ENCODE assay signal across 12 cellular contexts in the genomic region with DNA sequence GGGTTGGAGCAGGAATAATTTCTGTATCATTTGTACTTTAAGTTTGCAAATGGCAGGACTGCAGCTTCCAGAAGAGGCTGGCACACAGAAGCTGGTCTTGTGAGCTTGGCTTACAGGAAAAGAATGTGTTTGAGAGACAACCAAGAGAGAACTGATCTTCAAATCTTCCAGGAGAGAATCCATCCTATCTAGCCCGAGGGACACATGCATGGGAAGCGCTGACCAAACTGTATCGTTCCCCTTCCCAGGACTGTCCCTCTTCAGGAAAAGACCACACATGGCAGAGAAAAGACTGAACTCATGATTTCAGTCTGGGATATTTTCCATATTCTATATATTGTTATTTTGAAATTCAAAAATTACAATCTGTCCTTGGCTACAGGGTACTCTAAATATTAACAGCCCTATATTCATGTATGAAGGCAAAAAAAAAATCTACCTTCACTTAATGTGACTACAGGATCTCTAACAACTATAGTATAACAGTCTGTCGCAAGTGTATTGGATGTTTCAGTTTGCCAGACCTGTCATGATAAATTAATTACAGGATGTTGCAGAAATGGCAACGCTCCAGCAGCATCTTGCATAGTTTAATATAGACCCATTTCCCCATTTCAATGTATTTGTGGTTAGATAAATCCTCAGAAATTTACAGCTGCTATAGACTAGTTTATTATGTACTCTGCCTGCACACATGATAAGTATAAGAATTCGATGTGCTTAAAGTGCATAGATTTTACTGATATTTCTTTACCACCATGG.
DNase-seq lines count a peak whose midpoint lies in the region; ATAC-seq and TF ChIP-seq lines count a peak whose summit lies in the region.
"Had no signal": no experiment of that assay in that cellular context is flagged by ENCODE, and none has a peak within 500 bp of the region (broad histone marks: within the 10 kb centered on the region; RNA-seq: fewer than 3 reads in every experiment).

No MANE protein-coding gene starts in this region.

- H3K9me3 Mint-ChIP-seq in activated CD4-positive, alpha-beta T cell treated with anti-CD3 and anti-CD28 coated beads, Interleukin-2, amount 10 ng/mL, durations not matched to agents 7 days and 5 days: no peaks in the 10 kb centered on the region
- H3K9me3 Mint-ChIP-seq: naive thymus-derived CD8-positive, alpha-beta T cell had no signal

- H3K36me3 Mint-ChIP-seq in activated CD4-positive, alpha-beta T cell treated with anti-CD3 and anti-CD28 coated beads, Interleukin-2, amount 10 ng/mL, durations not matched to agents 7 days and 5 days (ENCODE audit: low read depth): no peaks in the 10 kb centered on the region

- H3K79me2 ChIP-seq in Loucy (ENCODE audit: insufficient read depth, low read length): no peaks in the 10 kb centered on the region

- POLR2A ChIA-PET in activated CD4-positive, alpha-beta T cell treated with anti-CD3 and anti-CD28 coated beads, Interleukin-2, amount 10 ng/mL, durations not matched to agents 7 days and 5 days (lab: Charles Lee): no interaction called here

- CTCF ChIA-PET in activated CD4-positive, alpha-beta T cell treated with anti-CD3 and anti-CD28 coated beads, Interleukin-2, amount 10 ng/mL, durations not matched to agents 7 days and 5 days (lab: Charles Lee): no interaction called here

- H2AFZ ChIP-seq in Loucy (ENCODE audit: low read length): no peak overlapping the region

- peak overlapping the region; percentile 84 for H3K9ac ChIP-seq in Loucy (ENCODE audit: low read depth, low read length, poor library complexity, severe bottlenecking)

- no peak for TF ChIP-seq CTCF in Loucy (conservative IDR thresholded peaks at IDR 0.05; ENCODE audit: low read length)

- H3K36me3 ChIP-seq in Loucy (ENCODE audit: insufficient read depth, low read length): no peaks in the 10 kb centered on the region

- peaks cover 59% of the 10 kb centered on the region for H3K4me1 ChIP-seq in Loucy (ENCODE audit: insufficient read depth, low read length, poor library complexity, severe bottlenecking)

- no peaks in the 10 kb centered on the region for H3K27me3 ChIP-seq in Loucy (ENCODE audit: insufficient read depth, low read length, poor library complexity, severe bottlenecking)

- H3K27ac Mint-ChIP-seq in activated CD4-positive, alpha-beta T cell treated with anti-CD3 and anti-CD28 coated beads, Interleukin-2, amount 10 ng/mL, durations not matched to agents 7 days and 5 days: no peak overlapping the region
- H3K27ac Mint-ChIP-seq: activated naive CD8-positive, alpha-beta T cell; naive thymus-derived CD8-positive, alpha-beta T cell had no signal

- H3K4me1 Mint-ChIP-seq in activated CD4-positive, alpha-beta T cell treated with anti-CD3 and anti-CD28 coated beads, Interleukin-2, amount 10 ng/mL, durations not matched to agents 7 days and 5 days: no peaks in the 10 kb centered on the region

- peak overlapping the region; percentile 80 for H3K4me2 ChIP-seq in Loucy (ENCODE audit: low read depth, low read length, poor library complexity, severe bottlenecking)

- H4K20me1 ChIP-seq in Loucy (ENCODE audit: insufficient read depth, low read length, poor library complexity, severe bottlenecking): no peaks in the 10 kb centered on the region

- no peaks in the 10 kb centered on the region for H3K9me3 ChIP-seq in Loucy (ENCODE audit: insufficient read depth, low read depth, low read length)

- H3F3A ChIP-seq in Loucy (ENCODE audit: low read depth): peaks cover 25% of the 10 kb centered on the region

- DNase-seq in EL (peak; percentile 58), left kidney (ENCODE audit: low read depth, low spot score) (peak; percentile 24), cortex of kidney (lab: John Stamatoyannopoulos, UW) (no peak), ureter (ENCODE audit: low spot score) (no peak), GOT3 (lab: John Stamatoyannopoulos, UW) (no peak)
- DNase-seq in activated CD4-positive, alpha-beta T cell treated with anti-CD3 and anti-CD28 coated beads, Interleukin-2, amount 10 ng/mL, durations not matched to agents 7 days and 5 days: no peak
- DNase-seq: naive thymus-derived CD8-positive, alpha-beta T cell; NCI-H146; stimulated activated CD4-positive, alpha-beta T cell treated with anti-CD3 and anti-CD28 coated beads, Interleukin-12 subunit alpha, Interleukin-12 subunit beta, amount 100 ng/mL, for 4 hours had no signal

- ATAC-seq in SK-N-SH treated with all-trans-retinoic acid at 6 μM for 48 hours: peak; percentile 82
- ATAC-seq: naive thymus-derived CD8-positive, alpha-beta T cell had no signal

- H3K27me3 Mint-ChIP-seq in activated CD4-positive, alpha-beta T cell treated with anti-CD3 and anti-CD28 coated beads, Interleukin-2, amount 10 ng/mL, durations not matched to agents 7 days and 5 days: peaks cover 9% of the 10 kb centered on the region
- H3K27me3 Mint-ChIP-seq: activated naive CD8-positive, alpha-beta T cell had no signal

- no peaks in the 10 kb centered on the region for H3K9me2 ChIP-seq in Loucy (replicated peaks; ENCODE audit: low read depth, low read length)

- no peak overlapping the region for H3K4me3 Mint-ChIP-seq in activated CD4-positive, alpha-beta T cell treated with anti-CD3 and anti-CD28 coated beads, Interleukin-2, amount 10 ng/mL, durations not matched to agents 7 days and 5 days
- H3K4me3 Mint-ChIP-seq: activated naive CD8-positive, alpha-beta T cell; naive thymus-derived CD8-positive, alpha-beta T cell had no signal

- peak overlapping the region; percentile 64 for H3K4me3 ChIP-seq in Loucy (ENCODE audit: low read length, poor library complexity, severe bottlenecking)

TF ChIP-seq in SK-N-SH treated with all-trans-retinoic acid at 6 μM for 48 hours, 23 proteins besides CTCF, POLR2A, EP300 and RAD21:
- TF ChIP-seq ISL1 (CRISPR knock-in tag; IDR thresholded peaks at IDR 0.05): peak; percentile 64; the same call in 1 of the 2 replicates
- TF ChIP-seq ZNF70 (CRISPR knock-in tag; IDR thresholded peaks at IDR 0.05): no peak
TF ChIP-seq in SK-N-SH treated with all-trans-retinoic acid at 6 μM for 48 hours: peak in this region for 1.

Comparison
In these comparisons a context has a peak if more than half of its experiments do, and no peak if none do; other contexts are left out.
1. DNase-seq: peak in EL (single experiment) and left kidney (single experiment); none in activated CD4-positive, alpha-beta T cell treated with anti-CD3 and anti-CD28 coated beads, Interleukin-2, amount 10 ng/mL, durations not matched to agents 7 days and 5 days (single experiment), cortex of kidney (single experiment), ureter (single experiment) and GOT3 (single experiment).